Comparison of ENCODE assay signal across 9 cellular contexts in the genomic region with DNA sequence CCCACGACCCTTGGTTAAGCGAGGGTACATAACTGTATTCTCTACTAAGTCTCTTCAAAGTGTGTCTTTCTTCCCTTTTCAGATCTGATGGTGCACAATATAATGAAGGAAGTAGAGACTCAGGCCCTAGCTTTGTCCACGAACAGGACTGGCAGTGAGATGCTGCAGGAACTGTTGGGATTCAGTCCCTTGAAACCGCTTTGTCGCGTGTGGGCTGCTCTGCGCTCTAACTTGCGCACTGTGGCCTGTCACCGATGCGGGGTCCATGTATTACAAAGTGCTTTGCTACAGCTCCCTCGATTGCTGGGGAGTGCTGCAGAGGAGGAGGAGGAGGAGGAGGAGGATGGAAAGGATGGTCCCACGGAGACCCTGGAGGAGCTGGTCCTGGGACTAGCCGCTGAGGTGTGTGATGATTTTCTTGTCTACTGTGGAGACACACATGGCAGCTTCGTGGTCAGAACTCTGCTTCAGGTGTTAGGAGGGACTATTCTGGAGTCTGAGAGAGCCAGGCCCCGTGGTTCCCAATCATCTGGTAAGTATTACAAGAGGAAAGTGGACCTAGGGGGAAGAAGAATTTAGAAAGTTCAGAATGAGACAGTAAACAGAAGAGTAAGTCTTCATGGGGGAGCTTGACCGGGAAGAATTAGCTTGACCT. TPM values are rescaled to one million over a fixed set of nuclear protein-coding genes. Genes with fewer than 3 reads are reported as not detected.
DNase-seq lines count a peak whose midpoint lies in the region; TF ChIP-seq lines count a peak whose summit lies in the region.
"Had no signal": no experiment of that assay in that cellular context is flagged by ENCODE, and none has a peak within 500 bp of the region (broad histone marks: within the 10 kb centered on the region; RNA-seq: fewer than 3 reads in every experiment).

No MANE protein-coding gene starts in this region.

- no peak for TF ChIP-seq POLR2A in breast epithelium (IDR thresholded peaks at IDR 0.05)
- TF ChIP-seq POLR2A in uterus (IDR thresholded peaks at IDR 0.05) = no peak

- no peak for TF ChIP-seq CTCF in left ventricle myocardium inferior (IDR thresholded peaks at IDR 0.05; ENCODE audit: borderline replicate concordance)
- TF ChIP-seq CTCF in breast epithelium (IDR thresholded peaks at IDR 0.05) = no peak
- no peak for TF ChIP-seq CTCF in uterus (IDR thresholded peaks at IDR 0.05)

- no peaks in the 10 kb centered on the region for H3K27me3 ChIP-seq in left ventricle myocardium inferior (ENCODE audit: low read depth)
- H3K27me3 ChIP-seq in breast epithelium = no peaks in the 10 kb centered on the region
- no peaks in the 10 kb centered on the region for H3K27me3 ChIP-seq in uterus

- H3K9me3 ChIP-seq in left ventricle myocardium inferior (replicated peaks) (no peaks in the 10 kb centered on the region), breast epithelium (no peaks in the 10 kb centered on the region), mesodermal cell (ENCODE audit: control insufficient read depth, low read length) (no peaks in the 10 kb centered on the region), uterus (no peaks in the 10 kb centered on the region)

- H3K4me3 ChIP-seq in left ventricle myocardium inferior = peak overlapping the region; percentile 98
- H3K4me3 ChIP-seq in breast epithelium = peak overlapping the region; percentile 63 to 99 (median 94)
- H3K4me3 ChIP-seq in mesodermal cell (ENCODE audit: extremely low read depth, insufficient read depth, low read length, poor library complexity, severe bottlenecking) = peak overlapping the region; percentile 92
- H3K4me3 ChIP-seq in uterus = peak overlapping the region; percentile 90 to 93

- peaks cover 46% of the 10 kb centered on the region for H3K4me1 ChIP-seq in left ventricle myocardium inferior
- peaks cover 4 to 11% of the 10 kb centered on the region in 2 donors for H3K4me1 ChIP-seq in breast epithelium
- H3K4me1 ChIP-seq in mesodermal cell (ENCODE audit: control insufficient read depth, insufficient read depth, low read length, poor library complexity, severe bottlenecking) = peaks cover 16% of the 10 kb centered on the region
- H3K4me1 ChIP-seq in uterus = no peaks in the 10 kb centered on the region

- intact Hi-C loops in left ventricle myocardium inferior (cut with micrococcal nuclease) (no loop called here), cardiac septum (cut with DNase I) (no loop called here), breast epithelium (cut with DNase I; ENCODE audit: low total_unique reads) (loop anchor here (10.0 kb wide), 1 partner anchor 56 kb away; the partner anchor contains the start of gene TINF2), uterus (cut with DNase I; ENCODE audit: low total_unique reads) (no loop called here)

- peaks cover 53% of the 10 kb centered on the region for H3K36me3 ChIP-seq in left ventricle myocardium inferior
- peaks cover 19% of the 10 kb centered on the region for H3K36me3 ChIP-seq in breast epithelium
- peaks cover 52% of the 10 kb centered on the region for H3K36me3 ChIP-seq in mesodermal cell (ENCODE audit: control insufficient read depth, insufficient read depth, low read length)
- no peaks in the 10 kb centered on the region for H3K36me3 ChIP-seq in uterus

- WGBS in mesodermal cell (ENCODE audit: insufficient coverage in 2 of 2), 2 experiments = 42 to 54% methylated on average over 7 to 14 of the region's 16 CpGs

- peak overlapping the region; percentile 85 for H3K27ac ChIP-seq in left ventricle myocardium inferior (replicated peaks)
- H3K27ac ChIP-seq in breast epithelium = peak overlapping the region; percentile 92 to 95
- H3K27ac ChIP-seq in mesodermal cell (ENCODE audit: low read depth, low read length, severe bottlenecking) = no peak overlapping the region
- peak overlapping the region; percentile 77 to 85 for H3K27ac ChIP-seq in uterus

- no peak for DNase-seq in left ventricle myocardium inferior
- no peak for DNase-seq in cardiac septum (ENCODE audit: low spot score)
- DNase-seq in breast epithelium (ENCODE audit: low spot score in 2 of 2) = no peak
- no peak for DNase-seq in uterus
- no peak for DNase-seq in cerebellum (ENCODE audit: low spot score)
- DNase-seq in GF-D8 (lab: John Stamatoyannopoulos, UW) = no peak
- DNase-seq in effector CD8-positive, alpha-beta T cell (lab: John Stamatoyannopoulos, UW) = no peak
- DNase-seq: NCI-H524 treated with DMSO at 0.1 percent for 48 hours had no signal

RNA-seq across cellular contexts. Expression of gene NOP9, which starts 0.8 kb away (rescaled TPM):
- total RNA-seq in left ventricle myocardium inferior (23.4 TPM), cardiac septum (28.3 TPM), breast epithelium (10 to 100 TPM; 18.4 to 21.0 (median 19.0) TPM), uterus (10 to 100 TPM in 3 of 4 donors, 1 to 10 TPM in 1; 5.0 to 23.5 (median 22.5) TPM), cerebellum (17.7 TPM)
- polyA plus RNA-seq in mesodermal cell (2013, experiment 1 of 2) = 16.8 TPM
- 15.7 TPM for polyA plus RNA-seq in mesodermal cell (2013, experiment 2 of 2)

RNA-seq across cellular contexts. Expression of gene DHRS1, which starts 0.9 kb away (rescaled TPM):
- 6.9 TPM for total RNA-seq in left ventricle myocardium inferior
- total RNA-seq in cardiac septum = 8.5 TPM
- total RNA-seq in breast epithelium = 10 to 100 TPM; 21.9 to 45.7 (median 32.1) TPM
- polyA plus RNA-seq in mesodermal cell (2013, experiment 1 of 2) = 25.6 TPM
- polyA plus RNA-seq in mesodermal cell (2013, experiment 2 of 2) = 23.2 TPM
- total RNA-seq in uterus = 10 to 100 TPM; 17.0 to 52.4 (median 37.7) TPM
- total RNA-seq in cerebellum = 7.9 TPM

RNA-seq across cellular contexts. Expression of gene CIDEB, which starts 7.3 kb away (rescaled TPM):
- total RNA-seq in left ventricle myocardium inferior (3.1 TPM), cardiac septum (2.4 TPM), breast epithelium (10 to 100 TPM in 2 of 3 donors, 1 to 10 TPM in 1; 8.0 to 14.4 (median 10.4) TPM), uterus (10 to 100 TPM in 2 of 4 donors, 1 to 10 TPM in 2; 1.3 to 25.5 (median 14.1) TPM), cerebellum (5.8 TPM)
- polyA plus RNA-seq in mesodermal cell (2013, experiment 1 of 2) = not detected
- not detected for polyA plus RNA-seq in mesodermal cell (2013, experiment 2 of 2)

RNA-seq across cellular contexts. Expression of gene LTB4R2, which starts 9.5 kb away (rescaled TPM):
- total RNA-seq in left ventricle myocardium inferior (0.71 TPM), cardiac septum (2.2 TPM), breast epithelium (10 to 100 TPM in 1 of 3 donors, 1 to 10 TPM in 2; 8.5 to 11.1 (median 9.4) TPM), uterus (1 to 10 TPM in 3 of 4 donors, not detected in 1; 1.0 to 7.1 (median 5.6) TPM), cerebellum (4.0 TPM)
- 5.5 TPM for polyA plus RNA-seq in mesodermal cell (2013, experiment 1 of 2)
- polyA plus RNA-seq in mesodermal cell (2013, experiment 2 of 2) = 4.3 TPM

RNA-seq across cellular contexts. Expression of gene LTB4R, which starts 10.8 kb away (rescaled TPM):
- 1.8 TPM for total RNA-seq in left ventricle myocardium inferior
- 1.8 TPM for total RNA-seq in cardiac septum
- 10 to 100 TPM in 2 of 3 donors, 1 to 10 TPM in 1; 5.7 to 18.4 (median 12.8) TPM for total RNA-seq in breast epithelium
- polyA plus RNA-seq in mesodermal cell (2013, experiment 1 of 2) = 6.7 TPM
- polyA plus RNA-seq in mesodermal cell (2013, experiment 2 of 2) = 6.5 TPM
- total RNA-seq in uterus = 10 to 100 TPM in 1 of 4 donors, 1 to 10 TPM in 3; 3.7 to 19.5 (median 5.6) TPM
- 3.5 TPM for total RNA-seq in cerebellum
